8 cellular contexts compared by ENCODE assay signal in the genomic region with DNA sequence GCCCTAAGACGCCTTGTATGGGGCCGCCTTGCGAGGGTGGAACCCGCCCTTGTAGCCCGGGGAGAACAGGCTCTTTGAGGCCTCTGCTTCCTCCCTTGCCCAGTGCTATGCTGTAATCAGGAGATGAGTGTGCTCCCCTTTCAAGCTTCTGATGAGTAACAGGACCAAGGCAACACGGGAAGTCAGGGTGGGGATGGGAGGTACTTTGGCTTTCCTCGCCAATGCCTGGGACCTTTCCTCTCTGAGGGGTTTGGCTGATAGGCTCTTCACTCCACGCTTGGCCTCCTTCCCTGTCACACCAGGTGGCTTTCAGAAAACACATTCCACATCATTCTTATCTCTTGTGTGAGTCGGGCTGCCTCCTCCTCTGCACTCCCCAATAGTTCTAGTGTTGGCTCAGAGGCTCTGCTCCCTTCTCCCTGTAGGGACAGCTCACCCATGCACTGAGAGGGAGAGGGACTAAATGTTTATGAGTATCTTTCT.
DNase-seq lines count a peak whose midpoint lies in the region; TF ChIP-seq lines count a peak whose summit lies in the region.

No MANE protein-coding gene starts in this region.

- DNase-seq in ELR (ENCODE audit: low read depth) (peak; percentile 79), T follicular helper cell (ENCODE audit: low read depth) (peak; percentile 15), dermis blood vessel endothelial cell (peak; percentile 30), non-pigmented ciliary epithelial cell (ENCODE audit: low read depth) (peak; percentile 90), mesenteric fat pad (ENCODE audit: low spot score) (no peak), coronary artery (ENCODE audit: low spot score) (no peak), DMS114 treated with DMSO at 0.1 percent for 48 hours (lab: John Stamatoyannopoulos, UW; ENCODE audit: unreplicated experiment) (no peak), NCI-H2029 treated with DMSO at 0.1 percent for 48 hours (lab: John Stamatoyannopoulos, UW) (no peak)

- H3K27ac ChIP-seq in coronary artery = peak overlapping the region in 1 of 2 donors; percentile 32

- H3K4me3 ChIP-seq in coronary artery = no peak overlapping the region

- no peak for TF ChIP-seq CTCF in coronary artery (IDR thresholded peaks at IDR 0.05)

Comparison
In these comparisons a context has a peak if more than half of its experiments do, and no peak if none do; other contexts are left out.
1. DNase-seq: peak in ELR (single experiment), T follicular helper cell (single experiment), dermis blood vessel endothelial cell (single experiment) and non-pigmented ciliary epithelial cell (single experiment); none in mesenteric fat pad (single experiment), coronary artery (single experiment), DMS114 treated with DMSO at 0.1 percent for 48 hours (single experiment) and NCI-H2029 treated with DMSO at 0.1 percent for 48 hours (single experiment).